In the genomic region with DNA sequence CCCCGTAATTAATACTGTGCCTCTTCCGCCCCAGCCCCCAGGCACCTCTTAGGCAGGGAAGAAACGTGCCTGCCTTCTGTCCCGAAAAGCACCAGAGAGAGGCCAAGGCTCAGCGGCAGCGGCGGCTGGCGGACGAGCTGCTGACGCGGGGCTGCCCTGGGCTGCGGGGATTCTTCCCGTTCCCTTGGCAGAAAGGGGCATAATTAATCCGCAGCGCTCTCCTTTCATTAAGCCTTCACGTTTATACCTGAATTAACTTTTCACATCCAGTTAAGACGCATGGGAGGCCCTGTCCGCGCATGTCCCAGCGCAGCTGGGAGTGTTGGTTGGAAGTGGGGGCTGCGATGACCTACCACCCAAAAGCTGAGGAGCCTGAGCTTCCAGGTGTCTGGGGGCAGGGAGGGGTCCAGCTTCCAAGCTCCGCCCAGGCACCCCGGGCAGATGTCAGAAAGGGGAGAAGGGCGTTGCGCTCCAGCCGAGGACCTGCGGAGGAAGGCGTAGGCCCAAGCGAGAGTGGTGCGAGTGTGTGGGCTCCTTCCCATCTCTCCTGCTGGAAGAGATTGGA, we compare ENCODE assay signal across 29 cellular contexts.
A peak's percentile ranks its signal among the peaks of the same experiment; 100 is the strongest.
DNase-seq lines count a peak whose midpoint lies in the region; ATAC-seq and TF ChIP-seq lines count a peak whose summit lies in the region.
"Had no signal": no experiment of that assay in that cellular context is flagged by ENCODE, and none has a peak within 500 bp of the region (broad histone marks: within the 10 kb centered on the region; RNA-seq: fewer than 3 reads in every experiment).

No MANE protein-coding gene starts in this region.

- intact Hi-C loops in posterior vena cava (cut with DNase I) (no loop called here), right lobe of liver (cut with DNase I) (no loop called here)
- intact Hi-C loops in activated naive CD4-positive, alpha-beta T cell treated with anti-CD3 and anti-CD28 coated beads for 36 hours (cut with micrococcal nuclease) = no loop called here

- H2AK5ac ChIP-seq in H9 (ENCODE audit: insufficient read length, low read length) = no peak overlapping the region

- H3K9me3 Mint-ChIP-seq in H9 (no peaks in the 10 kb centered on the region), WTC11 (no peaks in the 10 kb centered on the region)
- H3K9me3 Mint-ChIP-seq in activated naive CD4-positive, alpha-beta T cell treated with anti-CD3 and anti-CD28 coated beads for 36 hours = no peaks in the 10 kb centered on the region
- H3K9me3 Mint-ChIP-seq: activated CD4-positive, alpha-beta memory T cell treated with anti-CD3 and anti-CD28 coated beads for 36 hours; activated naive CD4-positive, alpha-beta T cell treated with anti-CD3 and anti-CD28 coated beads, Interleukin-2, amount 50 U/mL, for 24 hours; activated T-helper 17 cell treated with anti-CD3 and anti-CD28 coated beads, Interleukin-2, amount 50 U/mL, for 72 hours; HFFc6; mesothelial cell of epicardium; naive thymus-derived CD4-positive, alpha-beta T cell; stimulated activated naive B cell treated with anti-CD40 and anti-IgM and Interleukin-4, amounts not matched to agents 10 μg/mL and 1 μg/mL and 100 μg/mL, for 72 hours had no signal

- no peak overlapping the region for H3K23ac ChIP-seq in H9 (ENCODE audit: insufficient read length, low read depth, low read length)

- H3K9me3 ChIP-seq in H9 (ENCODE audit: control insufficient read depth, low read depth, low read length) (no peaks in the 10 kb centered on the region), right lobe of liver (no peaks in the 10 kb centered on the region)
- H3K9me3 ChIP-seq: BLaER1 treated with 17β-estradiol and CSF1 and Interleukin-3, amounts not matched to agents 10 nM and 100 nM; esophagus squamous epithelium; left ventricle myocardium inferior had no signal

- H4K8ac ChIP-seq in H9 (replicated peaks; ENCODE audit: insufficient read length, low read depth, low read length) = no peak overlapping the region

- no peak overlapping the region for H4K5ac ChIP-seq in H9 (ENCODE audit: insufficient read length, low read depth, low read length)

- no peak overlapping the region for H2BK20ac ChIP-seq in H9 (ENCODE audit: low read depth, low read length, poor library complexity, severe bottlenecking)

- no peaks in the 10 kb centered on the region for H4K20me1 ChIP-seq in H9 (ENCODE audit: control insufficient read depth, insufficient read depth, insufficient read length)
- H4K20me1 ChIP-seq: BLaER1 treated with 17β-estradiol and CSF1 and Interleukin-3, amounts not matched to agents 10 nM and 100 nM had no signal

- no peak overlapping the region for H3K56ac ChIP-seq in H9 (ENCODE audit: insufficient read length, low read depth, low read length)

- H3K4me1 ChIP-seq in H9 (ENCODE audit: insufficient read depth, low read length) (no peaks in the 10 kb centered on the region), right lobe of liver (no peaks in the 10 kb centered on the region)

- no peaks in the 10 kb centered on the region; the same call in 1 of the 2 replicates for H3K27me3 ChIP-seq in H9 (ENCODE audit: insufficient read depth, low read length)
- no peaks in the 10 kb centered on the region for H3K27me3 ChIP-seq in right lobe of liver
- H3K27me3 ChIP-seq: BLaER1 treated with 17β-estradiol and CSF1 and Interleukin-3, amounts not matched to agents 10 nM and 100 nM had no signal

- no peaks in the 10 kb centered on the region for H3K23me2 ChIP-seq in H9 (ENCODE audit: insufficient read length, low read depth, low read length, poor library complexity, severe bottlenecking)

- H3K36me3 Mint-ChIP-seq in H9 (ENCODE audit: insufficient read depth in 1 of 3, low read depth in 3 of 3) (no peaks in the 10 kb centered on the region), WTC11 (no peaks in the 10 kb centered on the region)
- no peaks in the 10 kb centered on the region for H3K36me3 Mint-ChIP-seq in activated naive CD4-positive, alpha-beta T cell treated with anti-CD3 and anti-CD28 coated beads for 36 hours (ENCODE audit: low read depth)
- H3K36me3 Mint-ChIP-seq: activated CD4-positive, alpha-beta memory T cell treated with anti-CD3 and anti-CD28 coated beads for 36 hours; activated naive CD4-positive, alpha-beta T cell treated with anti-CD3 and anti-CD28 coated beads, Interleukin-2, amount 50 U/mL, for 24 hours; IgD-negative memory B cell; mesothelial cell of epicardium; stimulated activated naive B cell treated with anti-CD40 and anti-IgM and Interleukin-4, amounts not matched to agents 10 μg/mL and 1 μg/mL and 100 μg/mL, for 72 hours had no signal

- H3K79me1 ChIP-seq in H9 (ENCODE audit: insufficient read depth, low read depth, low read length, poor library complexity, severe bottlenecking) = no peaks in the 10 kb centered on the region

- no peak overlapping the region for H3K18ac ChIP-seq in H9 (ENCODE audit: insufficient read length, low read depth, low read length)

- H3K9ac ChIP-seq in H9 (ENCODE audit: extremely low read depth, insufficient read length, low read length) = no peak overlapping the region
- H3K9ac ChIP-seq: BLaER1 treated with 17β-estradiol and CSF1 and Interleukin-3, amounts not matched to agents 10 nM and 100 nM had no signal

- H3K4me1 Mint-ChIP-seq in H9 (peaks cover 6 to 16% of the 10 kb centered on the region in 2 experiments; a peak in 3 of 4 replicates), WTC11 (peaks cover 16% of the 10 kb centered on the region)
- H3K4me1 Mint-ChIP-seq in activated naive CD4-positive, alpha-beta T cell treated with anti-CD3 and anti-CD28 coated beads for 36 hours (ENCODE audit: low read depth) = no peaks in the 10 kb centered on the region
- H3K4me1 Mint-ChIP-seq: activated naive CD4-positive, alpha-beta T cell treated with anti-CD3 and anti-CD28 coated beads, Interleukin-2, amount 50 U/mL, for 24 hours; activated T-helper 17 cell treated with anti-CD3 and anti-CD28 coated beads, Interleukin-2, amount 50 U/mL, for 72 hours had no signal

- H3K4me3 Mint-ChIP-seq in H9 (no peak overlapping the region), WTC11 (peak overlapping the region; percentile 53)
- H3K4me3 Mint-ChIP-seq in activated naive CD4-positive, alpha-beta T cell treated with anti-CD3 and anti-CD28 coated beads for 36 hours = no peak overlapping the region
- H3K4me3 Mint-ChIP-seq: activated CD4-positive, alpha-beta memory T cell treated with anti-CD3 and anti-CD28 coated beads for 36 hours; activated naive CD4-positive, alpha-beta T cell treated with anti-CD3 and anti-CD28 coated beads, Interleukin-2, amount 50 U/mL, for 24 hours; activated T-helper 17 cell treated with anti-CD3 and anti-CD28 coated beads, Interleukin-2, amount 50 U/mL, for 72 hours; HFFc6; IgD-negative memory B cell; mesothelial cell of epicardium; naive thymus-derived CD4-positive, alpha-beta T cell; stimulated activated naive B cell treated with anti-CD40 and anti-IgM and Interleukin-4, amounts not matched to agents 10 μg/mL and 1 μg/mL and 100 μg/mL, for 72 hours had no signal

- no peak overlapping the region for H4K91ac ChIP-seq in H9 (ENCODE audit: insufficient read length, low read depth, low read length)

- H2AFZ ChIP-seq in H9 (ENCODE audit: low read length) = no peak overlapping the region

- no peak overlapping the region for H3T11ph ChIP-seq in H9 (ENCODE audit: low read length)

- no peak overlapping the region for H3K4ac ChIP-seq in H9 (ENCODE audit: low read depth, low read length)

- H2BK12ac ChIP-seq in H9 (ENCODE audit: insufficient read length, low read depth, low read length) = no peak overlapping the region

- no peaks in the 10 kb centered on the region for H3K36me3 ChIP-seq in right lobe of liver
- H3K36me3 ChIP-seq: BLaER1 treated with 17β-estradiol and CSF1 and Interleukin-3, amounts not matched to agents 10 nM and 100 nM; esophagus squamous epithelium; left ventricle myocardium inferior had no signal

- DNase-seq in H9 = peak; percentile 40
- DNase-seq in WTC11 (ENCODE audit: low spot score) = peak; percentile 30
- peak; percentile 19 for DNase-seq in iPS-NIHi11 (ENCODE audit: low spot score)
- peak; percentile 65 for DNase-seq in posterior vena cava (ENCODE audit: low spot score)
- DNase-seq in HPDE6-E6E7 (ENCODE audit: extremely low spot score) = no peak
- DNase-seq in right lobe of liver = no peak
- DNase-seq in activated naive CD4-positive, alpha-beta T cell treated with anti-CD3 and anti-CD28 coated beads for 36 hours = no peak
- no peak for DNase-seq in cerebellar cortex (ENCODE audit: low spot score)
- DNase-seq: activated CD4-positive, alpha-beta memory T cell treated with anti-CD3 and anti-CD28 coated beads for 36 hours; activated CD8-positive, alpha-beta memory T cell treated with anti-CD3 and anti-CD28 coated beads, Interleukin-2, amount 50 U/mL, for 4 hours; esophagus squamous epithelium; foreskin melanocyte; HFFc6; left ventricle myocardium inferior; naive thymus-derived CD4-positive, alpha-beta T cell; NCI-H526; right cardiac atrium; SIG-M5; stimulated activated naive B cell treated with anti-CD40 and anti-IgM and Interleukin-4, amounts not matched to agents 10 μg/mL and 1 μg/mL and 100 μg/mL, for 72 hours; T-helper 1 cell had no signal

- H3K4me3 ChIP-seq in right lobe of liver = no peak overlapping the region
- H3K4me3 ChIP-seq: BLaER1 treated with 17β-estradiol and CSF1 and Interleukin-3, amounts not matched to agents 10 nM and 100 nM; coronary artery; esophagus squamous epithelium; left ventricle myocardium inferior had no signal

- TF ChIP-seq POLR2A in right lobe of liver (IDR thresholded peaks at IDR 0.05) = no peak

- no peaks in the 10 kb centered on the region for H3K79me2 ChIP-seq in H9 (ENCODE audit: insufficient read depth, low read length)

- H3K27ac Mint-ChIP-seq in H9 = no peak overlapping the region
- no peak overlapping the region for H3K27ac Mint-ChIP-seq in WTC11
- H3K27ac Mint-ChIP-seq in activated naive CD4-positive, alpha-beta T cell treated with anti-CD3 and anti-CD28 coated beads for 36 hours = no peak overlapping the region
- H3K27ac Mint-ChIP-seq: activated CD4-positive, alpha-beta memory T cell treated with anti-CD3 and anti-CD28 coated beads for 36 hours; activated naive CD4-positive, alpha-beta T cell treated with anti-CD3 and anti-CD28 coated beads, Interleukin-2, amount 50 U/mL, for 24 hours; activated T-helper 17 cell treated with anti-CD3 and anti-CD28 coated beads, Interleukin-2, amount 50 U/mL, for 72 hours; HFFc6; IgD-negative memory B cell; mesothelial cell of epicardium; naive thymus-derived CD4-positive, alpha-beta T cell; stimulated activated naive B cell treated with anti-CD40 and anti-IgM and Interleukin-4, amounts not matched to agents 10 μg/mL and 1 μg/mL and 100 μg/mL, for 72 hours had no signal

- H2BK5ac ChIP-seq in H9 (ENCODE audit: insufficient read length, low read length) = no peak overlapping the region

- no peak overlapping the region for H2BK120ac ChIP-seq in H9 (ENCODE audit: low read depth, low read length, poor library complexity, severe bottlenecking)

- CTCF ChIA-PET in WTC11 (lab: Charles Lee) = interaction anchor here (1.1 kb wide), 1 partner anchor 274 kb away, joined by 4 read pairs; no protein-coding TSS in a partner anchor
- CTCF ChIA-PET in activated naive CD4-positive, alpha-beta T cell treated with anti-CD3 and anti-CD28 coated beads for 36 hours (lab: Charles Lee) = no interaction called here

- H3K27me3 Mint-ChIP-seq in H9 (ENCODE audit: low read depth) = peaks cover 9% of the 10 kb centered on the region
- H3K27me3 Mint-ChIP-seq in WTC11 (ENCODE audit: low read depth) = peaks cover 30% of the 10 kb centered on the region
- peaks cover 27% of the 10 kb centered on the region for H3K27me3 Mint-ChIP-seq in activated naive CD4-positive, alpha-beta T cell treated with anti-CD3 and anti-CD28 coated beads for 36 hours (ENCODE audit: low read depth)

- H2BK15ac ChIP-seq in H9 (ENCODE audit: low read depth, low read length) = no peak overlapping the region

- no CpG with 5 or more reads among the region's 30 CpGs for WGBS in H9 (ENCODE audit: extremely low coverage, insufficient read length, low lambda C conversion rate)
- 11% methylated on average over 9 of the region's 30 CpGs for WGBS in right lobe of liver (ENCODE audit: insufficient coverage, low coverage, low lambda C conversion rate, missing lambda C conversion rate)

- POLR2A ChIA-PET in WTC11 (lab: Charles Lee) = no interaction called here

- no peak overlapping the region for H3K4me2 ChIP-seq in H9 (ENCODE audit: insufficient read depth, insufficient read length, low read length)

- ATAC-seq in WTC11 (peak; percentile 61), right lobe of liver (no peak)
- ATAC-seq: activated CD4-positive, CD25-positive, alpha-beta regulatory T cell treated with anti-CD3 and anti-CD28 coated beads, Interleukin-2, amount 50 U/mL, for 24 hours; activated T-helper 17 cell treated with anti-CD3 and anti-CD28 coated beads, Interleukin-2, amount 50 U/mL, for 72 hours; naive thymus-derived CD4-positive, alpha-beta T cell; Panc1; right cardiac atrium had no signal

- TF ChIP-seq CTCF in H9 (conservative IDR thresholded peaks at IDR 0.05) = no peak
- no peak for TF ChIP-seq CTCF in WTC11 (IDR thresholded peaks at IDR 0.05)
- TF ChIP-seq CTCF in right lobe of liver (IDR thresholded peaks at IDR 0.05) = no peak

- H3K27ac ChIP-seq in H9 (ENCODE audit: insufficient read length, low read depth, low read length) (no peak overlapping the region), right lobe of liver (no peak overlapping the region)
- H3K27ac ChIP-seq: BLaER1 treated with 17β-estradiol and CSF1 and Interleukin-3, amounts not matched to agents 10 nM and 100 nM; coronary artery; HL-60; left ventricle myocardium inferior had no signal

- no peak overlapping the region for H3K14ac ChIP-seq in H9 (ENCODE audit: insufficient read depth, low read length)

Comparison
In these comparisons a context has a peak if more than half of its experiments do, and no peak if none do; other contexts are left out.
1. DNase-seq: peak in H9 (single experiment), WTC11 (single experiment), iPS-NIHi11 (single experiment) and posterior vena cava (single experiment); none in HPDE6-E6E7 (single experiment), right lobe of liver (0 of 3), activated naive CD4-positive, alpha-beta T cell treated with anti-CD3 and anti-CD28 coated beads for 36 hours (single experiment) and cerebellar cortex (single experiment).